ENCODE assay signal across 20 cellular contexts in the genomic region with DNA sequence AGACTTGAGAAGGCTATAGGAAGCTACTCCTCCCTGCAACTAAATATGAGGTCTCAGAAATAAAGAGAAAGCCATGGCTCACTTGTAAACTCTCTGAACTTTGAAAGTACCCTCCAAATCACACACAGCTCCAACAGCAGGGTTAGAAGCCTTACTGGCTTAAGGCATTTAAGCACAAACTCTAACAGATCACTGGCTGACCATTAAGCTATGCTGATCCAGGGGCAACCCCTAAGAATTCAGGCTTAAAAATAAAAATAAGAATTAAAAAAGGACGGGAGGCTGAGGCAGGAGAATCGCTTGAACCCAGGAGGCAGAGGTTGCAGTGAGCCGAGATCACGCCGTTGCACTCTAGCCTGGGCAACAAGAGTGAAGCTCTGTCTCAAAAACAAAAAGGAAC. TPM values are rescaled to one million over a fixed set of nuclear protein-coding genes. Genes with fewer than 3 reads are reported as not detected.
DNase-seq lines count a peak whose midpoint lies in the region; ATAC-seq and TF ChIP-seq lines count a peak whose summit lies in the region.
"Had no signal": no experiment of that assay in that cellular context is flagged by ENCODE, and none has a peak within 500 bp of the region (broad histone marks: within the 10 kb centered on the region; RNA-seq: fewer than 3 reads in every experiment).

No MANE protein-coding gene starts in this region.

- no peaks in the 10 kb centered on the region for H4K20me1 ChIP-seq in mammary epithelial cell (ENCODE audit: insufficient read depth, low read length)

- no peak overlapping the region for H3K4me2 ChIP-seq in mammary epithelial cell (ENCODE audit: insufficient read depth, low read depth, low read length)

- no peaks in the 10 kb centered on the region for H3K9me3 Mint-ChIP-seq in T-cell
- H3K9me3 Mint-ChIP-seq in progenitor cell of endocrine pancreas (ENCODE audit: low read depth) = no peaks in the 10 kb centered on the region
- H3K9me3 Mint-ChIP-seq: type B pancreatic cell had no signal

- intact Hi-C loops in mammary epithelial cell (cut with micrococcal nuclease) (no loop called here), breast epithelium (cut with DNase I; ENCODE audit: low total_unique reads) (no loop called here), esophagus muscularis mucosa (cut with DNase I) (no loop called here), sciatic nerve (cut with DNase I) (no loop called here)

- no peaks in the 10 kb centered on the region for H3K79me2 ChIP-seq in mammary epithelial cell (ENCODE audit: insufficient read depth, low read length)

- no peaks in the 10 kb centered on the region for H3K9me3 ChIP-seq in mammary epithelial cell (replicated peaks; ENCODE audit: insufficient read depth, low read length)
- no peaks in the 10 kb centered on the region for H3K9me3 ChIP-seq in breast epithelium
- no peaks in the 10 kb centered on the region for H3K9me3 ChIP-seq in esophagus muscularis mucosa
- no peaks in the 10 kb centered on the region for H3K9me3 ChIP-seq in thymus (ENCODE audit: control insufficient read depth)

- H3K27ac ChIP-seq in mammary epithelial cell (ENCODE audit: insufficient read depth, low read depth, low read length) = no peak overlapping the region
- no peak overlapping the region for H3K27ac ChIP-seq in breast epithelium
- no peak overlapping the region for H3K27ac ChIP-seq in esophagus muscularis mucosa (replicated peaks in 1 of 4)
- H3K27ac ChIP-seq in thymus (ENCODE audit: low read depth) = peak overlapping the region; percentile 74

- peak overlapping the region; percentile 26 for H2AFZ ChIP-seq in mammary epithelial cell (ENCODE audit: low read depth, low read length)

- no peak for TF ChIP-seq POLR2A in breast epithelium (IDR thresholded peaks at IDR 0.05)
- TF ChIP-seq POLR2A in esophagus muscularis mucosa (IDR thresholded peaks at IDR 0.05; ENCODE audit: low read depth) = no peak

- H3K4me3 ChIP-seq in mammary epithelial cell (replicated peaks in 1 of 3; ENCODE audit: insufficient read depth in 1 of 3, low read depth in 2 of 3, low read length in 3 of 3) = no peak overlapping the region
- H3K4me3 ChIP-seq in breast epithelium = no peak overlapping the region
- no peak overlapping the region for H3K4me3 ChIP-seq in esophagus muscularis mucosa
- no peak overlapping the region for H3K4me3 ChIP-seq in thymus (ENCODE audit: low read length)

- ATAC-seq in T-cell (replicated peaks in 1 of 4) (no peak), sciatic nerve (no peak)
- ATAC-seq: left lobe of liver, PC-3, right cardiac atrium had no signal

- dilution Hi-C loops in mammary epithelial cell (cut with HindIII; ENCODE audit: low sequenced_read_pairs) = no loop called here

- H3K27ac Mint-ChIP-seq in T-cell (peak overlapping the region; percentile 71), progenitor cell of endocrine pancreas (no peak overlapping the region)
- H3K27ac Mint-ChIP-seq: activated T-helper 1 cell treated with anti-CD3 and anti-CD28 coated beads, Interleukin-12 subunit alpha, Interleukin-12 subunit beta, Interleukin-2, Interleukin-4 antibody, amounts not matched to agents 30 ng/mL and 10 ng/mL and 1 ng/mL, durations not matched to agents 14 hours and 24 hours and 36 hours; type B pancreatic cell had no signal

- no peaks in the 10 kb centered on the region for H3K36me3 Mint-ChIP-seq in T-cell
- no peaks in the 10 kb centered on the region for H3K36me3 Mint-ChIP-seq in progenitor cell of endocrine pancreas (ENCODE audit: insufficient read depth)
- H3K36me3 Mint-ChIP-seq: type B pancreatic cell had no signal

- TF ChIP-seq EP300 in esophagus muscularis mucosa (IDR thresholded peaks at IDR 0.05) = no peak

- CTCF ChIA-PET in mammary epithelial cell (lab: Charles Lee; ENCODE audit: low non-redundant PET) (no interaction called here), T-cell (lab: Charles Lee) (interaction anchor here in 1 of 2 donors (0.7 to 3.8 kb wide), 3 partner anchors 10 to 21 kb away, joined by 3 to 17 read pairs (median 12); no protein-coding TSS in a partner anchor)

- in situ Hi-C loops in mammary epithelial cell (cut with MboI; ENCODE audit: low sequenced_read_pairs in 2 of 2) = no loop called here

- no peaks in the 10 kb centered on the region for H3K27me3 ChIP-seq in mammary epithelial cell (ENCODE audit: insufficient read depth, low read length)
- H3K27me3 ChIP-seq in breast epithelium = no peaks in the 10 kb centered on the region
- H3K27me3 ChIP-seq in esophagus muscularis mucosa = peaks cover 0 to 3% (median 0%) of the 10 kb centered on the region in 4 donors
- H3K27me3 ChIP-seq in thymus (ENCODE audit: control insufficient read depth, insufficient read depth) = no peaks in the 10 kb centered on the region

- no peaks in the 10 kb centered on the region for H3K36me3 ChIP-seq in mammary epithelial cell (ENCODE audit: insufficient read depth, low read length)
- H3K36me3 ChIP-seq in breast epithelium = no peaks in the 10 kb centered on the region
- no peaks in the 10 kb centered on the region for H3K36me3 ChIP-seq in esophagus muscularis mucosa
- H3K36me3 ChIP-seq in thymus (ENCODE audit: control insufficient read depth, insufficient read depth) = no peaks in the 10 kb centered on the region

- H3K4me3 Mint-ChIP-seq in T-cell = peak overlapping the region in 2 of 3 donors; percentile 7 to 65
- no peak overlapping the region for H3K4me3 Mint-ChIP-seq in progenitor cell of endocrine pancreas (ENCODE audit: low read depth)
- H3K4me3 Mint-ChIP-seq: activated T-helper 1 cell treated with anti-CD3 and anti-CD28 coated beads, Interleukin-12 subunit alpha, Interleukin-12 subunit beta, Interleukin-2, Interleukin-4 antibody, amounts not matched to agents 30 ng/mL and 10 ng/mL and 1 ng/mL, durations not matched to agents 14 hours and 24 hours and 36 hours; type B pancreatic cell had no signal

- H3K4me1 Mint-ChIP-seq in T-cell (peaks cover 69 to 81% (median 73%) of the 10 kb centered on the region in 3 donors), progenitor cell of endocrine pancreas (ENCODE audit: low read depth) (no peaks in the 10 kb centered on the region)

- no peak for TF ChIP-seq CTCF in mammary epithelial cell (conservative IDR thresholded peaks at IDR 0.05 in 1 of 2, IDR thresholded peaks at IDR 0.05 in 1 of 2; ENCODE audit: extremely low read depth in 1 of 2, insufficient read depth in 1 of 2, low read depth in 1 of 2, low read length in 2 of 2)
- no peak for TF ChIP-seq CTCF in breast epithelium (IDR thresholded peaks at IDR 0.05)
- TF ChIP-seq CTCF in esophagus muscularis mucosa (IDR thresholded peaks at IDR 0.05) = no peak
- no peak for TF ChIP-seq CTCF in progenitor cell of endocrine pancreas (IDR thresholded peaks at IDR 0.05; ENCODE audit: unreplicated experiment)

- WGBS in mammary epithelial cell (ENCODE audit: low coverage, missing lambda C conversion rate) = 92% methylated on average over 5 of the region's 5 CpGs
- WGBS in esophagus muscularis mucosa = 59% methylated on average over 5 of the region's 5 CpGs
- WGBS in thymus = 74% methylated on average over 5 of the region's 5 CpGs

- H3K27me3 Mint-ChIP-seq in T-cell (no peaks in the 10 kb centered on the region), progenitor cell of endocrine pancreas (peaks cover 21% of the 10 kb centered on the region)

- DNase-seq in mammary epithelial cell (no peak), breast epithelium (ENCODE audit: low spot score in 2 of 2) (no peak), T-cell (no peak), esophagus muscularis mucosa (ENCODE audit: extremely low spot score) (peak; percentile 86), NCI-H1436 treated with DMSO at 0.1 percent for 48 hours (lab: John Stamatoyannopoulos, UW) (no peak), sciatic nerve (ENCODE audit: low spot score) (no peak), progenitor cell of endocrine pancreas (ENCODE audit: low spot score, unreplicated experiment) (no peak)
- DNase-seq: DMS 273 treated with DMSO at 0.1 percent for 48 hours; hypothalamus; NCI-H187 treated with DMSO at 0.1 percent for 48 hours; NCI-H524; PC-3; right cardiac atrium; stimulated activated CD4-positive, alpha-beta T cell treated with anti-CD3 and anti-CD28 coated beads, Interleukin-2, amount 100 ng/mL, for 48 hours; stimulated activated CD8-positive, alpha-beta memory T cell treated with anti-CD3 and anti-CD28 coated beads, Interleukin-4, amount 100 ng/mL, for 48 hours; SW 1271 had no signal

- no peak overlapping the region for H3K9ac ChIP-seq in mammary epithelial cell (ENCODE audit: insufficient read depth, low read length)

- H3K4me1 ChIP-seq in mammary epithelial cell (ENCODE audit: insufficient read depth, low read length) (peaks cover 10% of the 10 kb centered on the region), breast epithelium (no peaks in the 10 kb centered on the region), esophagus muscularis mucosa (peaks cover 0 to 8% (median 3%) of the 10 kb centered on the region in 4 donors), thymus (ENCODE audit: control insufficient read depth, insufficient read depth, low read length) (peaks cover 38% of the 10 kb centered on the region)

- no TSS peak for BruUV-seq in mammary epithelial cell (replicated peaks; lab: Mats Ljungman, UMichigan)

- POLR2A ChIA-PET in T-cell (lab: Charles Lee) = interaction anchor here (0.5 to 1.1 kb wide), 6 partner anchors 17 to 102 kb away, joined by 3 to 4 read pairs (median 3); partner anchors contain the start of gene ABCF1 (in 1 of the 2)

RNA-seq across cellular contexts. Expression of gene HLA-E, which starts 21.8 kb away (rescaled TPM):
- total RNA-seq in mammary epithelial cell = 100 to 1,000 TPM; 106 to 145 TPM
- 77.2 TPM for polyA plus RNA-seq in mammary epithelial cell
- 74.7 TPM for polyA minus RNA-seq in mammary epithelial cell
- 100 to 1,000 TPM; 420 to 803 (median 575) TPM for total RNA-seq in breast epithelium
- total RNA-seq in T-cell = 1,000 to 10,000 TPM; 1,114 to 1,417 (median 1,253) TPM
- total RNA-seq in esophagus muscularis mucosa = 100 to 1,000 TPM; 294 to 649 (median 523) TPM
- polyA plus RNA-seq in thymus = 531 TPM
- total RNA-seq in sciatic nerve = 546 TPM
- 27.6 and 28.4 TPM in 2 replicates for total RNA-seq in progenitor cell of endocrine pancreas

RNA-seq across cellular contexts. Expression of gene GNL1, which starts 45.1 kb away (rescaled TPM):
- total RNA-seq in mammary epithelial cell (10 to 100 TPM; 40.8 to 84.4 TPM), breast epithelium (10 to 100 TPM; 39.7 to 51.2 (median 47.5) TPM), T-cell (100 to 1,000 TPM in 2 of 5 donors, 10 to 100 TPM in 3; 65.5 to 167 (median 72.9) TPM), esophagus muscularis mucosa (10 to 100 TPM; 30.3 to 53.5 (median 36.1) TPM), sciatic nerve (63.3 TPM), progenitor cell of endocrine pancreas (75.2 and 81.9 TPM in 2 replicates)
- polyA plus RNA-seq in mammary epithelial cell (32.0 TPM), thymus (78.8 TPM)
- 61.9 TPM for polyA minus RNA-seq in mammary epithelial cell

RNA-seq across cellular contexts. Expression of gene PRR3, which starts 45.9 kb away (rescaled TPM):
- 10 to 100 TPM in 1 of 2 donors, 1 to 10 TPM in 1; 3.0 to 13.5 TPM for total RNA-seq in mammary epithelial cell
- 6.1 TPM for polyA plus RNA-seq in mammary epithelial cell
- polyA minus RNA-seq in mammary epithelial cell = 6.5 TPM
- total RNA-seq in breast epithelium = 10 to 100 TPM in 2 of 3 donors, 1 to 10 TPM in 1; 9.0 to 28.4 (median 12.1) TPM
- 10 to 100 TPM; 12.8 to 22.1 (median 19.7) TPM for total RNA-seq in T-cell
- total RNA-seq in esophagus muscularis mucosa = 10 to 100 TPM in 1 of 4 donors, 1 to 10 TPM in 3; 3.8 to 10.6 (median 4.5) TPM
- 16.7 TPM for polyA plus RNA-seq in thymus
- total RNA-seq in sciatic nerve = 10.9 TPM
- total RNA-seq in progenitor cell of endocrine pancreas = 16.6 and 19.7 TPM in 2 replicates
